12 cellular contexts compared by ENCODE assay signal in genomic region chr11:126114486-126115252, GRCh38. TPM values are rescaled to one million over a fixed set of nuclear protein-coding genes. Genes with fewer than 3 reads are reported as not detected.
DNase-seq lines count a peak whose midpoint lies in the region; ATAC-seq and TF ChIP-seq lines count a peak whose summit lies in the region.
"Had no signal": no experiment of that assay in that cellular context is flagged by ENCODE, and none has a peak within 500 bp of the region (broad histone marks: within the 10 kb centered on the region; RNA-seq: fewer than 3 reads in every experiment).

No MANE protein-coding gene starts in this region.

- H3K27ac ChIP-seq in prostate gland = peak overlapping the region; percentile 37 to 59

- no peak for TF ChIP-seq CTCF in prostate gland (IDR thresholded peaks at IDR 0.05)

- H3K4me1 ChIP-seq in endocrine pancreas (ENCODE audit: control insufficient read depth, insufficient read depth, low read length) (peaks cover 15% of the 10 kb centered on the region), prostate gland (replicated peaks) (peaks cover 21% of the 10 kb centered on the region)

- no peaks in the 10 kb centered on the region for H3K4me1 Mint-ChIP-seq in activated naive CD8-positive, alpha-beta T cell treated with anti-CD3 and anti-CD28 coated beads for 36 hours
- H3K4me1 Mint-ChIP-seq: naive B cell had no signal

- intact Hi-C loops in prostate gland (cut with DNase I) = loop anchor here (5.0 kb wide), 1 partner anchor 52 kb away; the partner anchor contains the start of gene CDON

- H3K36me3 ChIP-seq in endocrine pancreas (ENCODE audit: control insufficient read depth, insufficient read depth, low read length) (no peaks in the 10 kb centered on the region), prostate gland (no peaks in the 10 kb centered on the region)
- H3K36me3 ChIP-seq: adrenal gland had no signal

- 62% methylated on average over 8 of the region's 8 CpGs for WGBS in prostate gland

- no peak overlapping the region for H3K4me3 ChIP-seq in endocrine pancreas (ENCODE audit: control insufficient read depth, insufficient read depth, low read length)
- no peak overlapping the region for H3K4me3 ChIP-seq in prostate gland
- H3K4me3 ChIP-seq: adrenal gland had no signal

- TF ChIP-seq POLR2A in prostate gland (IDR thresholded peaks at IDR 0.05) = no peak

- peak overlapping the region; percentile 6 for H3K9ac ChIP-seq in endocrine pancreas (ENCODE audit: control insufficient read depth, insufficient read depth, low read length)

- no peaks in the 10 kb centered on the region for H3K36me3 Mint-ChIP-seq in activated naive CD8-positive, alpha-beta T cell treated with anti-CD3 and anti-CD28 coated beads for 36 hours
- H3K36me3 Mint-ChIP-seq: naive B cell had no signal

- H3K27me3 ChIP-seq in endocrine pancreas (ENCODE audit: control insufficient read depth, insufficient read depth, low read length) (no peaks in the 10 kb centered on the region), prostate gland (replicated peaks; ENCODE audit: insufficient read depth) (no peaks in the 10 kb centered on the region)
- H3K27me3 ChIP-seq: adrenal gland had no signal

- no peaks in the 10 kb centered on the region for H3K27me3 Mint-ChIP-seq in activated naive CD8-positive, alpha-beta T cell treated with anti-CD3 and anti-CD28 coated beads for 36 hours
- H3K27me3 Mint-ChIP-seq: activated CD4-positive, alpha-beta T cell treated with anti-CD3 and anti-CD28 coated beads, Interleukin-2, amount 10 ng/mL, durations not matched to agents 24 days and 14 days had no signal

- DNase-seq in D341Med (ENCODE audit: low spot score) (peak; percentile 76), NCI-H2171 treated with DMSO at 0.1 percent for 48 hours (lab: John Stamatoyannopoulos, UW) (peak; percentile 85), prostate gland (ENCODE audit: low spot score) (no peak), cortex of kidney (lab: John Stamatoyannopoulos, UW) (no peak)
- no peak for DNase-seq in activated naive CD8-positive, alpha-beta T cell treated with anti-CD3 and anti-CD28 coated beads for 36 hours
- DNase-seq: activated CD4-positive, alpha-beta T cell treated with anti-CD3 and anti-CD28 coated beads, Interleukin-2, amount 10 ng/mL, durations not matched to agents 24 days and 14 days; foreskin melanocyte; naive B cell had no signal

- no peak overlapping the region for H3K4me3 Mint-ChIP-seq in activated naive CD8-positive, alpha-beta T cell treated with anti-CD3 and anti-CD28 coated beads for 36 hours
- H3K4me3 Mint-ChIP-seq: activated CD4-positive, alpha-beta T cell treated with anti-CD3 and anti-CD28 coated beads, Interleukin-2, amount 10 ng/mL, durations not matched to agents 24 days and 14 days had no signal

- H3K27ac Mint-ChIP-seq in activated naive CD8-positive, alpha-beta T cell treated with anti-CD3 and anti-CD28 coated beads for 36 hours = no peak overlapping the region
- H3K27ac Mint-ChIP-seq: activated CD4-positive, alpha-beta T cell treated with anti-CD3 and anti-CD28 coated beads, Interleukin-2, amount 10 ng/mL, durations not matched to agents 24 days and 14 days had no signal

- H3K9me3 Mint-ChIP-seq in activated naive CD8-positive, alpha-beta T cell treated with anti-CD3 and anti-CD28 coated beads for 36 hours = no peaks in the 10 kb centered on the region
- H3K9me3 Mint-ChIP-seq: activated CD4-positive, alpha-beta T cell treated with anti-CD3 and anti-CD28 coated beads, Interleukin-2, amount 10 ng/mL, durations not matched to agents 24 days and 14 days; naive B cell had no signal

- H3K9me3 ChIP-seq in endocrine pancreas (ENCODE audit: control insufficient read depth, low read length) = no peaks in the 10 kb centered on the region
- no peaks in the 10 kb centered on the region for H3K9me3 ChIP-seq in prostate gland
- H3K9me3 ChIP-seq: adrenal gland had no signal

- no peak for ATAC-seq in HG03442 (IDR thresholded peaks at IDR 0.05; ENCODE audit: unreplicated experiment)
- no peak for ATAC-seq in GM18520 (IDR thresholded peaks at IDR 0.05; ENCODE audit: unreplicated experiment)

RNA-seq across cellular contexts. Expression of gene CDON, which starts 52.0 kb away (rescaled TPM):
- total RNA-seq in prostate gland = 10 to 100 TPM in 1 of 2 donors, 1 to 10 TPM in 1; 9.8 to 26.9 TPM
- total RNA-seq in activated naive CD8-positive, alpha-beta T cell treated with anti-CD3 and anti-CD28 coated beads for 36 hours = 1 to 10 TPM; 2.0 to 2.6 TPM

Comparison
In these comparisons a context has a peak if more than half of its experiments do, and no peak if none do; other contexts are left out.
1. DNase-seq: peak in D341Med (single experiment) and NCI-H2171 treated with DMSO at 0.1 percent for 48 hours (single experiment); none in prostate gland (single experiment), cortex of kidney (single experiment) and activated naive CD8-positive, alpha-beta T cell treated with anti-CD3 and anti-CD28 coated beads for 36 hours (single experiment).